Comparison of ENCODE assay signal across 25 cellular contexts in the genomic region with DNA sequence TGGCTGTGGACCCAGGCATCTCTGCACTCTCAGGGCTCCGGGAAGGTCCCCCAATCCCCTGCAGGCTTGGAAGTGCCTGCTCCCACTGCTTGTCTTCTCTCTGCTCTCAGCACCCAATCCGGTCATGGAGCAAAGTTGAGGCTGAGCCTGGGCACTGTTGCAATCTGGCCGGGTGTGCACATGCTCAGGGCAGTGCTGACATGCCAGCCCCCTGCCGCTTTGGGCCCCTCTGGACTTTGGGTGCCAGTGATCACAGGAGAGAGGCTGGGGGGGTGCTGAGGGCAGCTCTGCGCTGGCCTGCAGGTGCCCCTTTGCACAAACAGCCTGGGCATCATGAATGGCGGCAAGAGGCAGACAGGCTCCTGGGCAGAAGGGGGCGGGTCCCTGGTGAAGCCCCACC.
A peak's percentile ranks its signal among the peaks of the same experiment; 100 is the strongest.
DNase-seq lines count a peak whose midpoint lies in the region; ATAC-seq, FAIRE-seq and TF ChIP-seq lines count a peak whose summit lies in the region.
"Had no signal": no experiment of that assay in that cellular context is flagged by ENCODE, and none has a peak within 500 bp of the region (broad histone marks: within the 10 kb centered on the region; RNA-seq: fewer than 3 reads in every experiment).

No MANE protein-coding gene starts in this region.

- H3K36me3 ChIP-seq in GM23338 (ENCODE audit: insufficient read depth) = no peaks in the 10 kb centered on the region
- no peaks in the 10 kb centered on the region for H3K36me3 ChIP-seq in IMR-90 (ENCODE audit: control insufficient read depth, insufficient read depth, low read length)
- H3K36me3 ChIP-seq in HepG2 (replicated peaks in 1 of 2; ENCODE audit: control insufficient read depth in 1 of 2, insufficient read depth in 2 of 2, low read length in 2 of 2) = no peaks in the 10 kb centered on the region
- H3K36me3 ChIP-seq: BLaER1 treated with 17β-estradiol and CSF1 and Interleukin-3, amounts not matched to agents 10 nM and 100 nM had no signal

- H3K36me3 Mint-ChIP-seq in GM23338 (ENCODE audit: low read depth) = peaks cover 4% of the 10 kb centered on the region; the same call in 1 of the 3 replicates
- H3K36me3 Mint-ChIP-seq: CD14-positive monocyte; CD4-positive, alpha-beta memory T cell; CD4-positive, CD25-positive, alpha-beta regulatory T cell; CD8-positive, alpha-beta memory T cell had no signal

- DNase-seq in GM23338 (ENCODE audit: low spot score) (no peak), IMR-90 (no peak), HepG2 (ENCODE audit: low spot score) (no peak), NCI-H2107 treated with DMSO at 0.1 percent for 48 hours (lab: John Stamatoyannopoulos, UW; ENCODE audit: unreplicated experiment) (no peak), SK-N-DZ (ENCODE audit: low spot score) (no peak), C1 segment of cervical spinal cord (lab: John Stamatoyannopoulos, UW) (no peak)
- no peak for DNase-seq in activated CD4-positive, alpha-beta T cell treated with anti-CD3 and anti-CD28 coated beads for 48 hours
- DNase-seq: 8988T; ACHN; CD4-positive, alpha-beta memory T cell; CD4-positive, CD25-positive, alpha-beta regulatory T cell; CD8-positive, alpha-beta memory T cell; COR-L47; DMS 273 treated with DMSO at 0.1 percent for 48 hours; DMS153; DMS79; DND-41; EL; GDM1 had no signal

- H3K9me3 ChIP-seq in IMR-90 (ENCODE audit: control insufficient read depth, insufficient read depth, low read length) = no peaks in the 10 kb centered on the region
- no peaks in the 10 kb centered on the region for H3K9me3 ChIP-seq in HepG2 (ENCODE audit: low read length)

- intact Hi-C loops in IMR-90 (cut with micrococcal nuclease) (no loop called here), HepG2 (cut with micrococcal nuclease; ENCODE audit: unreplicated experiment) (no loop called here)

- peaks cover 2% of the 10 kb centered on the region for H3K27me3 Mint-ChIP-seq in GM23338 (ENCODE audit: insufficient read depth, low read depth, poor library complexity)

- no peak overlapping the region for H3K4ac ChIP-seq in IMR-90 (ENCODE audit: low read depth, low read length)

- TF ChIP-seq EP300 in HepG2 (IDR thresholded peaks at IDR 0.05; ENCODE audit: low read depth in 2 of 2, low read length in 2 of 2) (no peak), HepG2 (CRISPR knock-in tag; IDR thresholded peaks at IDR 0.05; ENCODE audit: borderline replicate concordance) (no peak)

- H3K9me1 ChIP-seq in IMR-90 (ENCODE audit: insufficient read depth, low read length) = peaks cover 3% of the 10 kb centered on the region; the same call in 1 of the 2 replicates

- no peak overlapping the region for H2BK120ac ChIP-seq in IMR-90 (ENCODE audit: low read depth, low read length)

- no peaks in the 10 kb centered on the region for H3K79me1 ChIP-seq in IMR-90 (ENCODE audit: low read depth in 1 of 2, low read length in 2 of 2)

- H4K8ac ChIP-seq in IMR-90 (ENCODE audit: low read depth in 2 of 2, low read length in 2 of 2) = no peak overlapping the region

- H3F3A ChIP-seq in GM23338 (replicated peaks; ENCODE audit: low read depth) = no peaks in the 10 kb centered on the region

- no peak overlapping the region for H2BK15ac ChIP-seq in IMR-90 (ENCODE audit: low read depth, low read length)

- no peaks in the 10 kb centered on the region for H3K4me1 ChIP-seq in GM23338 (ENCODE audit: insufficient read depth)
- no peaks in the 10 kb centered on the region for H3K4me1 ChIP-seq in IMR-90 (ENCODE audit: control insufficient read depth, insufficient read depth, low read length)
- no peaks in the 10 kb centered on the region for H3K4me1 ChIP-seq in HepG2 (ENCODE audit: insufficient read depth, low read length)
- H3K4me1 ChIP-seq: BLaER1 treated with 17β-estradiol and CSF1 and Interleukin-3, amounts not matched to agents 10 nM and 100 nM had no signal

- no peak overlapping the region for H3K56ac ChIP-seq in IMR-90 (ENCODE audit: extremely low read depth, insufficient read depth, low read length)

- no peaks in the 10 kb centered on the region for H3K27me3 ChIP-seq in GM23338 (ENCODE audit: insufficient read depth)
- no peaks in the 10 kb centered on the region for H3K27me3 ChIP-seq in IMR-90 (ENCODE audit: control insufficient read depth, insufficient read depth, low read length)
- H3K27me3 ChIP-seq in HepG2 (ENCODE audit: control insufficient read depth in 1 of 2, insufficient read depth in 2 of 2, low read length in 2 of 2) = peaks cover 0 to 2% of the 10 kb centered on the region in 2 experiments; a peak in 1 of 5 replicates
- H3K27me3 ChIP-seq: BLaER1 treated with 17β-estradiol and CSF1 and Interleukin-3, amounts not matched to agents 10 nM and 100 nM had no signal

- no peak overlapping the region for H3K4me3 Mint-ChIP-seq in GM23338
- H3K4me3 Mint-ChIP-seq: CD14-positive monocyte; CD4-positive, alpha-beta memory T cell; CD4-positive, CD25-positive, alpha-beta regulatory T cell; CD8-positive, alpha-beta memory T cell had no signal

- no peak overlapping the region for H3K23ac ChIP-seq in IMR-90 (ENCODE audit: low read depth, low read length)

- BruUV-seq in IMR-90 (replicated peaks; lab: Mats Ljungman, UMichigan) (no TSS peak), HepG2 (replicated peaks; lab: Mats Ljungman, UMichigan) (no TSS peak)

- POLR2A ChIA-PET in IMR-90 (lab: Charles Lee; ENCODE audit: unreplicated experiment) = no interaction called here
- POLR2A ChIA-PET in HepG2 (lab: Yijun Ruan, JAX) = no interaction called here

- H2AK5ac ChIP-seq in IMR-90 (ENCODE audit: low read depth, low read length) = no peak overlapping the region

- TF ChIP-seq CTCF in GM23338 (conservative IDR thresholded peaks at IDR 0.05; ENCODE audit: low read depth in 2 of 2) (no peak), IMR-90 (conservative IDR thresholded peaks at IDR 0.05; ENCODE audit: low read depth, low read length) (no peak), HepG2 (CRISPR knock-in tag; IDR thresholded peaks at IDR 0.05) (no peak)

- no peak for TF ChIP-seq POLR2A in IMR-90 (IDR thresholded peaks at IDR 0.05; ENCODE audit: low read depth, low read length)
- no peak for TF ChIP-seq POLR2A in HepG2 (IDR thresholded peaks at IDR 0.05; ENCODE audit: insufficient read depth in 1 of 2, low read depth in 2 of 2, low read length in 2 of 2)

- 100% methylated on average over 2 of the region's 7 CpGs; no CpG with 5 or more reads in 1 of the 2 experiments for WGBS in IMR-90 (ENCODE audit: extremely low coverage in 2 of 2, insufficient read length in 1 of 2), 2 experiments
- 30% methylated on average over 4 of the region's 7 CpGs for WGBS in HepG2 (ENCODE audit: low lambda C conversion rate)

- no peak overlapping the region for H3K18ac ChIP-seq in IMR-90 (ENCODE audit: low read depth, low read length)

- no peak overlapping the region for H3K27ac ChIP-seq in GM23338 (ENCODE audit: low read depth)
- H3K27ac ChIP-seq in IMR-90 (ENCODE audit: insufficient read depth, low read length) = no peak overlapping the region
- no peak overlapping the region for H3K27ac ChIP-seq in HepG2 (ENCODE audit: extremely low read length, insufficient read depth, low read length)
- H3K27ac ChIP-seq: BLaER1 treated with 17β-estradiol and CSF1 and Interleukin-3, amounts not matched to agents 10 nM and 100 nM had no signal

- H4K20me1 ChIP-seq in GM23338 (replicated peaks; ENCODE audit: insufficient read depth) (no peaks in the 10 kb centered on the region), IMR-90 (ENCODE audit: insufficient read depth, low read length) (no peaks in the 10 kb centered on the region), HepG2 (ENCODE audit: insufficient read depth, low read length) (no peaks in the 10 kb centered on the region)
- H4K20me1 ChIP-seq: BLaER1 treated with 17β-estradiol and CSF1 and Interleukin-3, amounts not matched to agents 10 nM and 100 nM had no signal

- H3K9me2 ChIP-seq in GM23338 (ENCODE audit: insufficient read depth) = no peaks in the 10 kb centered on the region

- CTCF ChIA-PET in IMR-90 (lab: Yijun Ruan, JAX) (no interaction called here), HepG2 (lab: Yijun Ruan, JAX; ENCODE audit: low intra/inter-chr PET ratio, low total read pairs) (no interaction called here)

- no peak overlapping the region for H2BK5ac ChIP-seq in IMR-90 (ENCODE audit: low read depth, low read length, poor library complexity, severe bottlenecking)

- H3K27ac Mint-ChIP-seq in GM23338 = no peak overlapping the region
- H3K27ac Mint-ChIP-seq: CD14-positive monocyte; CD4-positive, alpha-beta memory T cell; CD8-positive, alpha-beta memory T cell had no signal

- no peaks in the 10 kb centered on the region for H3K79me2 ChIP-seq in GM23338 (replicated peaks; ENCODE audit: insufficient read depth)
- H3K79me2 ChIP-seq in HepG2 (ENCODE audit: insufficient read depth, low read length) = no peaks in the 10 kb centered on the region

- no peak overlapping the region for H3K14ac ChIP-seq in IMR-90 (replicated peaks; ENCODE audit: low read depth, low read length)

- no peaks in the 10 kb centered on the region; the same call in 2 of the 3 replicates for H3K4me1 Mint-ChIP-seq in GM23338
- H3K4me1 Mint-ChIP-seq: CD14-positive monocyte; CD4-positive, alpha-beta memory T cell; CD4-positive, CD25-positive, alpha-beta regulatory T cell; CD8-positive, alpha-beta memory T cell had no signal

- dilution Hi-C loops in IMR-90 (cut with HindIII; ENCODE audit: low sequenced_read_pairs, unreplicated experiment) = no loop called here

- H2AFZ ChIP-seq in GM23338 = peak overlapping the region; percentile 14; the same call in 1 of the 2 replicates
- peak overlapping the region; percentile 54 for H2AFZ ChIP-seq in IMR-90 (replicated peaks; ENCODE audit: low read length, poor library complexity)
- no peak overlapping the region for H2AFZ ChIP-seq in HepG2 (ENCODE audit: low read length)

- H3K9me3 Mint-ChIP-seq in GM23338 = peaks cover 5% of the 10 kb centered on the region
- H3K9me3 Mint-ChIP-seq: CD4-positive, alpha-beta memory T cell; CD4-positive, CD25-positive, alpha-beta regulatory T cell; CD8-positive, alpha-beta memory T cell had no signal

- no peak for FAIRE-seq in HepG2 (lab: Jason Lieb, UNC)
- FAIRE-seq: A204.1, GM12878, GM12892, GM18507 had no signal

- H3K4me2 ChIP-seq in GM23338 (no peak overlapping the region), IMR-90 (ENCODE audit: low read depth, low read length) (no peak overlapping the region), HepG2 (ENCODE audit: low read depth, low read length) (no peak overlapping the region)
- H3K4me2 ChIP-seq: BLaER1 treated with 17β-estradiol and CSF1 and Interleukin-3, amounts not matched to agents 10 nM and 100 nM had no signal

- H2AK9ac ChIP-seq in IMR-90 (replicated peaks; ENCODE audit: low read depth, low read length, poor library complexity) = no peak overlapping the region

- H2BK20ac ChIP-seq in IMR-90 (ENCODE audit: low read depth, low read length) = no peak overlapping the region

- H4K5ac ChIP-seq in IMR-90 (ENCODE audit: low read depth, low read length) = no peak overlapping the region

- no peak for TF ChIP-seq RAD21 in IMR-90 (IDR thresholded peaks at IDR 0.05; ENCODE audit: low read length)
- TF ChIP-seq RAD21 in HepG2 (CRISPR knock-in tag; IDR thresholded peaks at IDR 0.05) = no peak

- H3K4me3 ChIP-seq in GM23338 (no peak overlapping the region), IMR-90 (ENCODE audit: insufficient read depth, low read depth, low read length) (no peak overlapping the region), HepG2 (replicated peaks in 1 of 3; ENCODE audit: insufficient read depth in 1 of 3, low read depth in 2 of 3, low read length in 3 of 3) (no peak overlapping the region)
- H3K4me3 ChIP-seq: BLaER1 treated with 17β-estradiol and CSF1 and Interleukin-3, amounts not matched to agents 10 nM and 100 nM; GM12878 had no signal

- in situ Hi-C loops in IMR-90 (cut with MboI; ENCODE audit: low sequenced_read_pairs) = no loop called here
- in situ Hi-C loops in HepG2 (cut with HindIII; ENCODE audit: extremely low pct_ligation_motif_present, low pct_unique_long_range_greater_than_20kb) = no loop called here

- no peak overlapping the region for H3K9ac ChIP-seq in IMR-90 (ENCODE audit: low read depth, low read length)
- no peak overlapping the region for H3K9ac ChIP-seq in HepG2 (ENCODE audit: insufficient read depth, low read depth, low read length)
- H3K9ac ChIP-seq: BLaER1 treated with 17β-estradiol and CSF1 and Interleukin-3, amounts not matched to agents 10 nM and 100 nM had no signal

- no peak for ATAC-seq in GM23338
- ATAC-seq in IMR-90 (ENCODE audit: low read depth) = no peak
- ATAC-seq in HepG2 = peak; percentile 72
- ATAC-seq: GM12878 had no signal

- no peak overlapping the region for H4K91ac ChIP-seq in IMR-90 (ENCODE audit: insufficient read depth, low read depth, low read length)
